20 cellular contexts compared by ENCODE assay signal in the genomic region with DNA sequence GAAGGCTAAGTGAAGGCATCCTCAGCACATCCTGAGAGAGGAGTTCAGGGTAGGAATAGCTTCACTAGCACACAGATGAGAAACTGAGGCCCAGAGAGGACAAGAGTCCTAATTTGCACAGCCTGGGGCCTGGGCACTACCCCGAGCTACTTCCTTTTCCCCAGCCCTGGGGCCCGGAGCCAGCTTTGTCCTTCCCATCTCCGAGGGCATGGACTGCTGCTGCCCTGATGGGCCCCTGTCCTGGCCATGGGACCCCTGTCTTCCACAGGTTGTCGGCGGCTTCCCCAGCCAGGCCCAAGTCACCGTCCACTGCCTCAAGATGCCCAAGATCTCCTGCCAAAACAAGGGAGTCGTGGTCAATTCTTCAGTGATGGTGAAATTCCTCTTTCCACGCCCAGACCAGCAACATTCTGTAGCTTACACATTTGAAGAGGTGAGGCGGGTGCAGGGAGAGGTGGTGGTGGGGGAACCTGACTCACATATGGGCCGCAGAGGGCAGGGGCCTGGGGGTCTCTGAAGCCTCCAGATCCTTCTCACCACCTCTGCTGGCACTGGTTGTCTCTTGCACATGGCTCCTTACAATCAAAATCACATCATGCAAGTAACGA. TPM values are rescaled to one million over a fixed set of nuclear protein-coding genes. Genes with fewer than 3 reads are reported as not detected.
"Had no signal": no experiment of that assay in that cellular context is flagged by ENCODE, and none has a peak within 500 bp of the region (broad histone marks: within the 10 kb centered on the region; RNA-seq: fewer than 3 reads in every experiment).

No MANE protein-coding gene starts in this region.

- H3K4me1 ChIP-seq: gastroesophageal sphincter, tibial nerve had no signal

- H3K27ac ChIP-seq: gastroesophageal sphincter, heart right ventricle, tibial nerve had no signal

- H3K9me3 Mint-ChIP-seq: activated CD4-positive, alpha-beta memory T cell treated with anti-CD3 and anti-CD28 coated beads, Interleukin-2, amount 10 ng/mL, durations not matched to agents 7 days and 5 days; activated naive CD4-positive, alpha-beta T cell treated with anti-CD3 and anti-CD28 coated beads, Interleukin-2, amount 50 U/mL, for 24 hours; activated T-cell treated with anti-CD3 and anti-CD28 coated beads, Interleukin-2, amount 50 U/mL, for 4 hours; stimulated activated naive B cell treated with anti-CD40 and anti-IgM and Interleukin-4, amounts not matched to agents 10 μg/mL and 1 μg/mL and 100 μg/mL, for 72 hours; T-helper 1 cell treated with Interleukin-12 subunit alpha and Interleukin-12 subunit beta and Interleukin-4 antibody, amounts not matched to agents 30 μg/mL and 1 μg/mL, for 36 hours had no signal

- ATAC-seq: activated T-cell treated with anti-CD3 and anti-CD28 coated beads, Interleukin-2, amount 50 U/mL, for 4 hours; gastroesophageal sphincter; stimulated activated naive B cell treated with anti-CD40 and anti-IgM and Interleukin-4, amounts not matched to agents 10 μg/mL and 1 μg/mL and 100 μg/mL, for 72 hours had no signal

- H3K27me3 Mint-ChIP-seq: activated CD4-positive, alpha-beta memory T cell treated with anti-CD3 and anti-CD28 coated beads, Interleukin-2, amount 10 ng/mL, durations not matched to agents 7 days and 5 days; activated naive CD4-positive, alpha-beta T cell treated with anti-CD3 and anti-CD28 coated beads, Interleukin-2, amount 50 U/mL, for 24 hours; stimulated activated naive B cell treated with anti-CD40 and anti-IgM and Interleukin-4, amounts not matched to agents 10 μg/mL and 1 μg/mL and 100 μg/mL, for 72 hours had no signal

- H3K27ac Mint-ChIP-seq: activated CD4-positive, alpha-beta memory T cell treated with anti-CD3 and anti-CD28 coated beads, Interleukin-2, amount 10 ng/mL, durations not matched to agents 7 days and 5 days; T-helper 1 cell treated with Interleukin-12 subunit alpha and Interleukin-12 subunit beta and Interleukin-4 antibody, amounts not matched to agents 30 μg/mL and 1 μg/mL, for 36 hours had no signal

- H3K4me3 Mint-ChIP-seq: activated CD4-positive, alpha-beta memory T cell treated with anti-CD3 and anti-CD28 coated beads, Interleukin-2, amount 10 ng/mL, durations not matched to agents 7 days and 5 days; activated naive CD4-positive, alpha-beta T cell treated with anti-CD3 and anti-CD28 coated beads, Interleukin-2, amount 50 U/mL, for 24 hours; activated T-cell treated with anti-CD3 and anti-CD28 coated beads, Interleukin-2, amount 50 U/mL, for 4 hours; stimulated activated naive B cell treated with anti-CD40 and anti-IgM and Interleukin-4, amounts not matched to agents 10 μg/mL and 1 μg/mL and 100 μg/mL, for 72 hours; T-helper 1 cell treated with Interleukin-12 subunit alpha and Interleukin-12 subunit beta and Interleukin-4 antibody, amounts not matched to agents 30 μg/mL and 1 μg/mL, for 36 hours had no signal

- H3K9me3 ChIP-seq: gastroesophageal sphincter, heart right ventricle, tibial nerve had no signal

- H3K36me3 ChIP-seq: gastroesophageal sphincter had no signal

- FAIRE-seq: colon, endometrium, islet of Langerhans had no signal

- DNase-seq: activated CD4-positive, alpha-beta memory T cell treated with anti-CD3 and anti-CD28 coated beads, Interleukin-2, amount 10 ng/mL, durations not matched to agents 7 days and 5 days; activated CD4-positive, alpha-beta T cell treated with anti-CD3 and anti-CD28 coated beads for 4 hours; activated effector memory CD4-positive, alpha-beta T cell treated with Interleukin-2 at 50 U/mL for 16 hours; activated T-cell treated with anti-CD3 and anti-CD28 coated beads, Interleukin-2, amount 50 U/mL, for 4 hours; heart right ventricle; midbrain; stimulated activated CD4-positive, alpha-beta T cell treated with anti-CD3 and anti-CD28 coated beads, Interleukin-12 subunit alpha, Interleukin-12 subunit beta, amount 100 ng/mL, for 4 hours; stimulated activated CD4-positive, alpha-beta T cell treated with anti-CD3 and anti-CD28 coated beads, Interleukin-2, amount 100 ng/mL, for 24 hours; stimulated activated naive B cell treated with anti-CD40 and anti-IgM and Interleukin-4, amounts not matched to agents 10 μg/mL and 1 μg/mL and 100 μg/mL, for 72 hours had no signal

- H3K27me3 ChIP-seq: gastroesophageal sphincter, heart right ventricle, tibial nerve had no signal

- H3K4me3 ChIP-seq: gastroesophageal sphincter, heart right ventricle, lung, tibial nerve had no signal

RNA-seq across cellular contexts. Expression of a gene that starts 16.2 kb away (rescaled TPM):
- total RNA-seq: activated CD4-positive, alpha-beta memory T cell treated with anti-CD3 and anti-CD28 coated beads, Interleukin-2, amount 10 ng/mL, durations not matched to agents 7 days and 5 days; cardiac septum; myocyte; renal cortical epithelial cell; tibial nerve had no signal
